Comparison of ENCODE assay signal across 8 cellular contexts in the genomic region with DNA sequence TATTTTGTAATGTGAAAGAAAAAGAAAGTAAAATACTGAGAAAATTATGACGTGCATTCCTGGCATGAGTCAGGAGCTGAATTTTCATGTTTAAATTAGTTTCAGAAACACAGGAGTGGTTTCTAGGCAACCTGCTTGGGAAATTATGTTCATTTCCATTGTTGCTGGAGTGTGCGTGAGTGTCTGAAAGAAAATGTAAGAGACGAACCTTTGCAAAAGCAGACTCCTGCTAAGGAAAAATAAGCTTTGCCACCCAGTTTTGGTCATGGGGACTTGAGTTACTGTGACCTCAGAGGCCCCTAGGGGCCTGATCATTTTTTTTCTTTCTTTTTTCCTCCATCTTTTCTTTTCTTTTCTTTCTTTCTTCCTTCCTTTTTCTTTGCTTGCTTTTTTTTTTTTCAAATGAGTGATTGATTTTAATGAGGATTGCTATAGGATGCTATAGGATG. TPM values are rescaled to one million over a fixed set of nuclear protein-coding genes. Genes with fewer than 3 reads are reported as not detected.
A peak's percentile ranks its signal among the peaks of the same experiment; 100 is the strongest.
DNase-seq lines count a peak whose midpoint lies in the region; ATAC-seq, FAIRE-seq and TF ChIP-seq lines count a peak whose summit lies in the region.

No MANE protein-coding gene starts in this region.

- ATAC-seq in HG03280 (IDR thresholded peaks at IDR 0.05; ENCODE audit: unreplicated experiment) = no peak

- peak overlapping the region; percentile 99 for H3K27ac ChIP-seq in mammary epithelial cell (ENCODE audit: insufficient read depth, low read depth, low read length)
- H3K27ac ChIP-seq in muscle layer of colon (ENCODE audit: low read depth, low read length) = peak overlapping the region; percentile 24
- H3K27ac ChIP-seq in kidney (ENCODE audit: low read depth in 2 of 2, low read length in 2 of 2) = peak overlapping the region in 1 of 2 donors; percentile 3

- CTCF ChIA-PET in mammary epithelial cell (lab: Charles Lee; ENCODE audit: low non-redundant PET) = interaction anchor here (0.6 to 1.3 kb wide), 7 partner anchors 9 to 402 kb away, joined by 3 to 12 read pairs (median 6); a partner anchor contains a TSS

- H3K4me3 ChIP-seq in mammary epithelial cell (replicated peaks in 1 of 3; ENCODE audit: insufficient read depth in 1 of 3, low read depth in 2 of 3, low read length in 3 of 3) = peak overlapping the region; percentile 13 to 40 (median 35)
- H3K4me3 ChIP-seq in muscle layer of colon (ENCODE audit: low read depth in 1 of 2, low read length in 2 of 2) = peak overlapping the region in 1 of 2 donors; percentile 61
- no peak overlapping the region for H3K4me3 ChIP-seq in kidney (ENCODE audit: low read length in 2 of 2)

- no peaks in the 10 kb centered on the region for H3K27me3 ChIP-seq in mammary epithelial cell (ENCODE audit: insufficient read depth, low read length)
- H3K27me3 ChIP-seq in muscle layer of colon (ENCODE audit: control insufficient read depth in 1 of 2, insufficient read depth in 2 of 2, low read length in 2 of 2) = no peaks in the 10 kb centered on the region

- in situ Hi-C loops in mammary epithelial cell (cut with MboI; ENCODE audit: low sequenced_read_pairs in 2 of 2) = loop anchor here (10.0 kb wide), 2 partner anchors 152 to 262 kb away; a partner anchor contains a TSS

- H3K79me2 ChIP-seq in mammary epithelial cell (ENCODE audit: insufficient read depth, low read length) = no peaks in the 10 kb centered on the region

- 4% methylated on average over 3 of the region's 3 CpGs for WGBS in mammary epithelial cell (ENCODE audit: low coverage, missing lambda C conversion rate)

- H3K36me3 ChIP-seq in mammary epithelial cell (ENCODE audit: insufficient read depth, low read length) = no peaks in the 10 kb centered on the region
- no peaks in the 10 kb centered on the region for H3K36me3 ChIP-seq in muscle layer of colon (ENCODE audit: insufficient read depth, low read length)
- H3K36me3 ChIP-seq in kidney (ENCODE audit: control insufficient read depth in 1 of 2, insufficient read depth in 2 of 2, low read length in 2 of 2) = no peaks in the 10 kb centered on the region

- H3K9ac ChIP-seq in mammary epithelial cell (ENCODE audit: insufficient read depth, low read length) = peak overlapping the region; percentile 97
- peak overlapping the region; percentile 9 for H3K9ac ChIP-seq in muscle layer of colon (ENCODE audit: low read length)
- peak overlapping the region in 1 of 2 donors; percentile 36 for H3K9ac ChIP-seq in kidney (ENCODE audit: low read length in 2 of 2)

- FAIRE-seq in kidney (lab: Jason Lieb, UNC) = no peak

- intact Hi-C loops in mammary epithelial cell (cut with micrococcal nuclease) = loop anchor here (2.0 to 5.0 kb wide), 4 partner anchors 132 to 679 kb away; a partner anchor contains a TSS
- intact Hi-C loops in kidney (cut with DNase I) = no loop called here

- no TSS peak for BruUV-seq in mammary epithelial cell (replicated peaks; lab: Mats Ljungman, UMichigan)

- peak overlapping the region; percentile 74 for H3K4me2 ChIP-seq in mammary epithelial cell (ENCODE audit: insufficient read depth, low read depth, low read length)

- no peaks in the 10 kb centered on the region for H4K20me1 ChIP-seq in mammary epithelial cell (ENCODE audit: insufficient read depth, low read length)

- H2AFZ ChIP-seq in mammary epithelial cell (ENCODE audit: low read depth, low read length) = peak overlapping the region; percentile 87

- H3K4me1 ChIP-seq in mammary epithelial cell (ENCODE audit: insufficient read depth, low read length) (peaks cover 32% of the 10 kb centered on the region), muscle layer of colon (ENCODE audit: insufficient read depth, low read length) (peaks cover 14% of the 10 kb centered on the region), kidney (ENCODE audit: control insufficient read depth in 1 of 2, insufficient read depth in 1 of 2, low read depth in 1 of 2, low read length in 2 of 2) (peaks cover 5 to 6% of the 10 kb centered on the region in 2 donors)

- no peaks in the 10 kb centered on the region for H3K9me3 ChIP-seq in mammary epithelial cell (replicated peaks; ENCODE audit: insufficient read depth, low read length)
- no peaks in the 10 kb centered on the region for H3K9me3 ChIP-seq in muscle layer of colon (ENCODE audit: low read length)
- H3K9me3 ChIP-seq in kidney (ENCODE audit: control insufficient read depth in 1 of 2, low read length in 2 of 2) = no peaks in the 10 kb centered on the region

- no peak for TF ChIP-seq CTCF in mammary epithelial cell (conservative IDR thresholded peaks at IDR 0.05 in 1 of 2, IDR thresholded peaks at IDR 0.05 in 1 of 2; ENCODE audit: extremely low read depth in 1 of 2, insufficient read depth in 1 of 2, low read depth in 1 of 2, low read length in 2 of 2)
- no peak for TF ChIP-seq CTCF in kidney (IDR thresholded peaks at IDR 0.05; ENCODE audit: borderline replicate concordance, extremely low read depth, insufficient read depth)

- DNase-seq in activated effector memory CD4-positive, alpha-beta T cell treated with anti-CD3 and anti-CD28 coated beads, Interleukin-2, amount 50 U/mL, for 16 hours = peak; percentile 63
- no peak for DNase-seq in activated effector memory CD4-positive, alpha-beta T cell treated with Interleukin-2 at 50 U/mL for 16 hours
- DNase-seq in NAMALWA (ENCODE audit: low spot score) (peak; percentile 84), mammary epithelial cell (peak; percentile 92), cerebellar cortex (ENCODE audit: low spot score) (no peak), kidney (no peak)

- dilution Hi-C loops in mammary epithelial cell (cut with HindIII; ENCODE audit: low sequenced_read_pairs) = no loop called here

RNA-seq across cellular contexts. Expression of a gene that starts 18.8 kb away (rescaled TPM):
- total RNA-seq in mammary epithelial cell (under 1 TPM in 1 of 2 donors, not detected in 1; 0.17 TPM), kidney (not detected)
- polyA plus RNA-seq in mammary epithelial cell (0.09 TPM), kidney (ENCODE audit: insufficient read depth, low read depth, low replicate concordance) (not detected)
- not detected for polyA minus RNA-seq in mammary epithelial cell

Comparison
In these comparisons a context has a peak if more than half of its experiments do, and no peak if none do; other contexts are left out.
1. DNase-seq: peak in activated effector memory CD4-positive, alpha-beta T cell treated with anti-CD3 and anti-CD28 coated beads, Interleukin-2, amount 50 U/mL, for 16 hours (single experiment), NAMALWA (single experiment) and mammary epithelial cell (single experiment); none in activated effector memory CD4-positive, alpha-beta T cell treated with Interleukin-2 at 50 U/mL for 16 hours (single experiment), cerebellar cortex (single experiment) and kidney (single experiment).
2. H3K4me3 ChIP-seq: peak in mammary epithelial cell (3 of 3); none in kidney (0 of 2).